31 cellular contexts compared by ENCODE assay signal in the genomic region with DNA sequence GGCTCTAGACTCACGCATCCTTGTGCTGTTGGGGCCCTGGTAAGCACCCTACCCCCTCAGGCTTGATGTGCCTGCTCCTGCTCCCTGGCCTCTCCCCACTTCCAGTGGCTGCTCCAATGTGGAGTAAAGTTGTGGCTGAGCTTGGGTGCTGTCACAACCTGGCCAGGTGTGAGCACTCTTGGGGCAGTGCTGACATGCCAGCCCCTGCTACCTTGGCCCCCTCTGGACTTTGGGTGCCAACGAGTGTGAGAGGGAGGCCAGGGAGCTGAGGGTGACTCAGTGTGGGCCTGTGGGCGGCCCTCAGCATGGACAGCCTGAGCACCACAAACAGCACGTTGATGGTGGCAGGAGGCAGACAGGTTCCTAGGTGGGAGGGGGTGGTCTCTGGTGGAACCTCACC.
"Had no signal": no experiment of that assay in that cellular context is flagged by ENCODE, and none has a peak within 500 bp of the region (broad histone marks: within the 10 kb centered on the region; RNA-seq: fewer than 3 reads in every experiment).

No MANE protein-coding gene starts in this region.

- H3K27ac Mint-ChIP-seq: activated B cell treated with CpG ODN at 0.5 μM for 24 hours; activated CD8-positive, alpha-beta T cell treated with anti-CD3 and anti-CD28 coated beads for 36 hours; activated naive CD8-positive, alpha-beta T cell; activated T-helper 17 cell treated with anti-CD3 and anti-CD28 coated beads, Interleukin-2, amount 50 U/mL, for 72 hours; dendritic cell treated with granulocyte-macrophage colony-stimulating factor and Interleukin-4, amounts not matched to agents 40 ng/mL and 50 ng/mL, for 4 days; effector memory CD8-positive, alpha-beta T cell; T-helper 17 cell; T-helper 2 cell treated with Interferon-gamma antibody and Interleukin-4, amounts not matched to agents 5 μg/mL and 100 μg/mL, for 36 hours had no signal

- ATAC-seq: activated CD4-positive, CD25-positive, alpha-beta regulatory T cell treated with anti-CD3 and anti-CD28 coated beads, Interleukin-2, amount 50 U/mL, for 24 hours; activated CD8-positive, alpha-beta T cell treated with anti-CD3 and anti-CD28 coated beads for 36 hours; activated T-cell treated with anti-CD3 and anti-CD28 coated beads, Interleukin-2, amount 50 U/mL, for 4 hours; activated T-helper 17 cell treated with anti-CD3 and anti-CD28 coated beads, Interleukin-2, amount 50 U/mL, for 72 hours; body of pancreas; effector memory CD8-positive, alpha-beta T cell; foreskin keratinocyte; gastrocnemius medialis; T-helper 17 cell had no signal

- H3K36me3 Mint-ChIP-seq: activated naive CD8-positive, alpha-beta T cell had no signal

- H3K27me3 ChIP-seq: body of pancreas, dorsolateral prefrontal cortex, esophagus muscularis mucosa, foreskin keratinocyte, gastrocnemius medialis had no signal

- H3K9me3 ChIP-seq: gastrocnemius medialis had no signal

- DNase-seq: activated B cell treated with CpG ODN at 0.5 μM for 24 hours; activated CD4-positive, alpha-beta T cell treated with anti-CD3 and anti-CD28 coated beads for 48 hours; activated CD4-positive, alpha-beta T cell treated with anti-CD3 and anti-CD28 coated beads, Interleukin-2, amount 50 U/mL, for 1 hour; activated CD4-positive, alpha-beta T cell treated with anti-CD3 and anti-CD28 coated beads, Interleukin-2, amount 50 U/mL, for 48 hours; activated CD8-positive, alpha-beta memory T cell treated with anti-CD3 and anti-CD28 coated beads for 24 hours; activated CD8-positive, alpha-beta T cell treated with anti-CD3 and anti-CD28 coated beads for 36 hours; activated effector memory CD4-positive, alpha-beta T cell treated with Interleukin-2 at 50 U/mL for 16 hours; activated gamma-delta T cell treated with Interleukin-2 at 50 U/mL for 16 hours; activated naive CD4-positive, alpha-beta T cell treated with anti-CD3 and anti-CD28 coated beads, Interleukin-2, amount 50 U/mL, for 16 hours; activated naive CD4-positive, alpha-beta T cell treated with Interleukin-2 at 50 U/mL for 16 hours; activated T-cell treated with anti-CD3 and anti-CD28 coated beads, Interleukin-2, amount 50 U/mL, for 4 hours; amygdala; body of pancreas; central memory CD4-positive, alpha-beta T cell; cerebellar nuclear complex; dorsolateral prefrontal cortex; effector memory CD8-positive, alpha-beta T cell; erythroblast; gastrocnemius medialis; T-helper 1 cell; T-helper 17 cell; T1000; WERI-Rb-1 had no signal

- H3K4me1 Mint-ChIP-seq: activated B cell treated with CpG ODN at 0.5 μM for 24 hours; activated T-helper 17 cell treated with anti-CD3 and anti-CD28 coated beads, Interleukin-2, amount 50 U/mL, for 72 hours; T-helper 17 cell had no signal

- H3K36me3 ChIP-seq: esophagus muscularis mucosa, gastrocnemius medialis, WERI-Rb-1 had no signal

- H3K4me1 ChIP-seq: body of pancreas, esophagus muscularis mucosa, foreskin keratinocyte, gastrocnemius medialis had no signal

- H3K27me3 Mint-ChIP-seq: activated B cell treated with CpG ODN at 0.5 μM for 24 hours; activated CD8-positive, alpha-beta T cell treated with anti-CD3 and anti-CD28 coated beads for 36 hours; activated naive CD8-positive, alpha-beta T cell; activated T-helper 17 cell treated with anti-CD3 and anti-CD28 coated beads, Interleukin-2, amount 50 U/mL, for 72 hours; dendritic cell treated with granulocyte-macrophage colony-stimulating factor and Interleukin-4, amounts not matched to agents 40 ng/mL and 50 ng/mL, for 4 days; effector memory CD8-positive, alpha-beta T cell; T-helper 17 cell had no signal

- H3K4me3 Mint-ChIP-seq: activated B cell treated with CpG ODN at 0.5 μM for 24 hours; activated CD8-positive, alpha-beta T cell treated with anti-CD3 and anti-CD28 coated beads for 36 hours; activated naive CD8-positive, alpha-beta T cell; activated T-cell treated with anti-CD3 and anti-CD28 coated beads, Interleukin-2, amount 50 U/mL, for 4 hours; activated T-helper 17 cell treated with anti-CD3 and anti-CD28 coated beads, Interleukin-2, amount 50 U/mL, for 72 hours; dendritic cell treated with granulocyte-macrophage colony-stimulating factor and Interleukin-4, amounts not matched to agents 40 ng/mL and 50 ng/mL, for 4 days; effector memory CD8-positive, alpha-beta T cell; T-helper 17 cell; T-helper 2 cell treated with Interferon-gamma antibody and Interleukin-4, amounts not matched to agents 5 μg/mL and 100 μg/mL, for 36 hours had no signal

- H3K27ac ChIP-seq: body of pancreas, coronary artery, dorsolateral prefrontal cortex, esophagus muscularis mucosa, foreskin keratinocyte, gastrocnemius medialis, WERI-Rb-1 had no signal

- H3K4me3 ChIP-seq: body of pancreas, coronary artery, dorsolateral prefrontal cortex, esophagus muscularis mucosa, gastrocnemius medialis had no signal
